In the genomic region with DNA sequence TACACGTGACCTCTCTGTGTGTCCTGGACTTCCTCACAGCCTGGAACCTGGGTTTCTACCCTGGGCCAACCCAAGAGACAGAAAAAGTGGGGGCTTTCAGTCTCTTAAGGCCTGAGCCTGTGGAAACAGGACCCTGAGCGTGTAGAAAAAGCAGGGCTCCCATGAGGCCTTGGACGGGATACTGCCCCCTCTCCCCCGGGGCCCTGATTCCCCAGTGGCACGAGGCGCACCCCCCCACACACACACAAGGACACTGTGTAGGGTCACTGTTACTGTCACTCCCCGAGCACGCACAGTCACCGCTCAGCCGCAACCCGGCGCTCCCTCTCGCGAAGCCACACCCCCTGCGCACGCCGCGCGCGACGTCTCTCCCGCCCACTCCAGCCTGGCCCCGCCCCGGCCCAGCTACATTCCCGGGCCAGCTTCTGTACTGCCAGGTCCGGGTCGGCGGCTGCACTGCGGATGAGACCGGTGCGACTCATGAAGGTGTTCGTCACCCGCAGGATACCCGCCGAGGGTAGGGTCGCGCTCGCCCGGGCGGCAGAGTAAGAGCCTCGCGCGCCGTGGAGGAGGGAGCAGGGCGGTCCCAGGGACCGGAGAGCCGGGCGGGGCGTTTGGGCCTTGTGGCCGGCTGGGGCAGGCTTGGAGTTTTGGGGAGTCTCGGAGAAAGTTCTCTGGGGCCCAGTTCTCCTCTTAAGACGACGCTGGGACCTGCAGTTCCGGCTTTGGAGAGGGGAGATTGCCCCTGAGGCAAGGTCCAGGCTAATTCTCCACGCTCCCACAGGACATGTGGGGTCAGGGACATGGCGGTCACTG, we compare ENCODE assay signal across 8 cellular contexts. TPM values are rescaled to one million over a fixed set of nuclear protein-coding genes. Genes with fewer than 3 reads are reported as not detected.
DNase-seq lines count a peak whose midpoint lies in the region; ATAC-seq and TF ChIP-seq lines count a peak whose summit lies in the region.

A gene (plus strand): TSS at position 408 of the 816 bp plus-strand sequence. CDS start 55 bp downstream, at position 463.

- H3K4me3 ChIP-seq in A673 (ENCODE audit: low read depth, low read length, poor library complexity, severe bottlenecking) = peak within 1 kb of the TSS; percentile 93
- peak within 1 kb of the TSS; percentile 98 for H3K4me3 ChIP-seq in WERI-Rb-1 (ENCODE audit: low read depth, low read length)
- H3K4me3 ChIP-seq in mammary epithelial cell (replicated peaks in 1 of 3; ENCODE audit: insufficient read depth in 1 of 3, low read depth in 2 of 3, low read length in 3 of 3) = peak within 1 kb of the TSS; percentile 77 to 95 (median 93)

- H3K4me1 Mint-ChIP-seq in immature natural killer cell = peaks cover 23 to 25% of the 10 kb centered on the region in 2 donors

- H3K9ac ChIP-seq in mammary epithelial cell (ENCODE audit: insufficient read depth, low read length) = peak within 1 kb of the TSS; percentile 98

- WGBS in mammary epithelial cell (ENCODE audit: low coverage, missing lambda C conversion rate) = 0% methylated on average over 17 of the region's 56 CpGs

- H3K27me3 ChIP-seq in A673 (replicated peaks; ENCODE audit: insufficient read depth, low read depth, low read length, poor library complexity) (no peaks in the 10 kb centered on the region), WERI-Rb-1 (ENCODE audit: insufficient read depth, low read depth, severe bottlenecking) (no peaks in the 10 kb centered on the region), mammary epithelial cell (ENCODE audit: insufficient read depth, low read length) (no peaks in the 10 kb centered on the region)

- H3K9me3 ChIP-seq in A673 (ENCODE audit: low read depth, low read length, poor library complexity, severe bottlenecking) (no peaks in the 10 kb centered on the region), WERI-Rb-1 (ENCODE audit: severe bottlenecking) (no peaks in the 10 kb centered on the region), mammary epithelial cell (replicated peaks; ENCODE audit: insufficient read depth, low read length) (no peaks in the 10 kb centered on the region)

- H3K4me2 ChIP-seq in mammary epithelial cell (ENCODE audit: insufficient read depth, low read depth, low read length) = peak within 1 kb of the TSS; percentile 78

- peak within 1 kb of the TSS; percentile 89 to 95 (median 92) for H3K27ac Mint-ChIP-seq in immature natural killer cell

- peaks cover 44% of the 10 kb centered on the region for H3K79me2 ChIP-seq in mammary epithelial cell (ENCODE audit: insufficient read depth, low read length)

- DNase-seq in A673 (ENCODE audit: low spot score) = peak; percentile 89
- DNase-seq in NCI-H2171 treated with DMSO at 0.1 percent for 48 hours (lab: John Stamatoyannopoulos, UW) = peak; percentile 41
- peak; percentile 92 for DNase-seq in WERI-Rb-1
- DNase-seq in mammary epithelial cell = peak; percentile 77
- DNase-seq in immature natural killer cell = peak; percentile 83 to 86 (median 86)
- peak; percentile 78 to 90 for DNase-seq in stimulated activated CD4-positive, alpha-beta T cell treated with anti-CD3 and anti-CD28 coated beads, Interleukin-12 subunit alpha, Interleukin-12 subunit beta, amount 100 ng/mL, for 24 hours (ENCODE audit: low read depth in 2 of 2)

- H2AFZ ChIP-seq in mammary epithelial cell (ENCODE audit: low read depth, low read length) = peak within 1 kb of the TSS; percentile 95

- H3K27ac ChIP-seq in A673 (ENCODE audit: low read depth, low read length, poor library complexity, severe bottlenecking) (peak within 1 kb of the TSS; percentile 88), WERI-Rb-1 (peak within 1 kb of the TSS; percentile 88), mammary epithelial cell (ENCODE audit: insufficient read depth, low read depth, low read length) (peak within 1 kb of the TSS; percentile 87)

- H3K9me3 Mint-ChIP-seq in immature natural killer cell = no peaks in the 10 kb centered on the region

- TF ChIP-seq CTCF in A673 (conservative IDR thresholded peaks at IDR 0.05; ENCODE audit: low read depth, low read length) (no peak), WERI-Rb-1 (IDR thresholded peaks at IDR 0.05; ENCODE audit: low read depth, low read length) (no peak), mammary epithelial cell (conservative IDR thresholded peaks at IDR 0.05 in 1 of 2, IDR thresholded peaks at IDR 0.05 in 1 of 2; ENCODE audit: extremely low read depth in 1 of 2, insufficient read depth in 1 of 2, low read depth in 1 of 2, low read length in 2 of 2) (no peak)

- no peaks in the 10 kb centered on the region for H4K20me1 ChIP-seq in mammary epithelial cell (ENCODE audit: insufficient read depth, low read length)

- H3K4me1 ChIP-seq in A673 (ENCODE audit: insufficient read depth, low read length, poor library complexity, severe bottlenecking) (peaks cover 26% of the 10 kb centered on the region), mammary epithelial cell (ENCODE audit: insufficient read depth, low read length) (peaks cover 27% of the 10 kb centered on the region)

- peak within 1 kb of the TSS; percentile 90 to 97 (median 94) for H3K4me3 Mint-ChIP-seq in immature natural killer cell

- intact Hi-C loops in A673 (cut with micrococcal nuclease; ENCODE audit: unreplicated experiment) = no loop called here
- intact Hi-C loops in mammary epithelial cell (cut with micrococcal nuclease) = loop anchor here (5.0 kb wide), 1 partner anchor 35 kb away; no protein-coding TSS in a partner anchor

- H3K36me3 ChIP-seq in A673 (ENCODE audit: insufficient read depth, low read length, poor library complexity, severe bottlenecking) (peaks cover 21% of the 10 kb centered on the region), WERI-Rb-1 (peaks cover 35% of the 10 kb centered on the region), mammary epithelial cell (ENCODE audit: insufficient read depth, low read length) (peaks cover 11% of the 10 kb centered on the region)

- peaks cover 0 to 6% (median under 1%) of the 10 kb centered on the region in 3 donors for H3K27me3 Mint-ChIP-seq in immature natural killer cell (ENCODE audit: low read depth in 3 of 3)

- POLR2A ChIA-PET in A673 (lab: Charles Lee; ENCODE audit: low non-redundant PET) = no interaction called here

- CTCF ChIA-PET in A673 (lab: Charles Lee) (interaction anchor here (0.6 kb wide), 1 partner anchor 44 kb away, joined by 3 read pairs; no protein-coding TSS in a partner anchor), mammary epithelial cell (lab: Charles Lee; ENCODE audit: low non-redundant PET) (no interaction called here)

- dilution Hi-C loops in mammary epithelial cell (cut with HindIII; ENCODE audit: low sequenced_read_pairs) = no loop called here

- TSS peak; percentile 74 for BruUV-seq in A673 (replicated peaks; lab: Mats Ljungman, UMichigan)
- BruUV-seq in mammary epithelial cell (replicated peaks; lab: Mats Ljungman, UMichigan) = TSS peak; percentile 66

- peaks cover 0 to 4% (median 0%) of the 10 kb centered on the region in 3 donors for H3K36me3 Mint-ChIP-seq in immature natural killer cell

- in situ Hi-C loops in mammary epithelial cell (cut with MboI; ENCODE audit: low sequenced_read_pairs in 2 of 2) = loop anchor here in 1 of 2 donors (25.0 kb wide), 1 partner anchor 635 kb away; no protein-coding TSS in a partner anchor

- peak; percentile 82 for ATAC-seq in GM18858 (IDR thresholded peaks at IDR 0.05; ENCODE audit: unreplicated experiment)
- peak; percentile 95 for ATAC-seq in HG03066 (IDR thresholded peaks at IDR 0.05; ENCODE audit: low read depth, unreplicated experiment)

RNA-seq across cellular contexts. Expression of the gene that starts here (rescaled TPM):
- total RNA-seq in A673 (2021) (102 and 118 TPM in 2 replicates), mammary epithelial cell (100 to 1,000 TPM in 1 of 2 donors, 10 to 100 TPM in 1; 87.0 to 163 TPM)
- polyA plus RNA-seq in mammary epithelial cell (175 TPM), immature natural killer cell (100 to 1,000 TPM in 1 of 3 donors, 10 to 100 TPM in 2; 78.3 to 141 (median 84.9) TPM)
- 109 TPM for polyA minus RNA-seq in mammary epithelial cell

Comparison
In these comparisons a context has a peak if more than half of its experiments do, and no peak if none do; other contexts are left out.
1. Peak in every context shown above with its lines: DNase-seq, ATAC-seq, H3K4me3 ChIP-seq and H3K27ac ChIP-seq.
2. DNase-seq: peak in every context shown above with its lines; median percentile 92 in WERI-Rb-1; 89 in A673; 86 in immature natural killer cell; 84 in stimulated activated CD4-positive, alpha-beta T cell treated with anti-CD3 and anti-CD28 coated beads, Interleukin-12 subunit alpha, Interleukin-12 subunit beta, amount 100 ng/mL, for 24 hours; 77 in mammary epithelial cell; 41 in NCI-H2171 treated with DMSO at 0.1 percent for 48 hours.